ENCODE assay signal across 8 cellular contexts in genomic region chrX:71118032-71118984, GRCh38. TPM values are rescaled to one million over a fixed set of nuclear protein-coding genes. Genes with fewer than 3 reads are reported as not detected.
DNase-seq lines count a peak whose midpoint lies in the region; ATAC-seq and TF ChIP-seq lines count a peak whose summit lies in the region.

Gene MED12 (plus strand): TSS chrX:71118596. CDS start chrX:71118755, 159 bp downstream.

- H4K20me1 ChIP-seq in DOHH2 (ENCODE audit: control insufficient read depth, insufficient read depth, low read depth, low read length) (no peaks in the 10 kb centered on the region), Karpas-422 (ENCODE audit: insufficient read depth, low read depth, low read length) (no peaks in the 10 kb centered on the region)

- H3K79me2 ChIP-seq in DOHH2 (ENCODE audit: control insufficient read depth, low read length) (no peaks in the 10 kb centered on the region), Karpas-422 (ENCODE audit: low read length) (peaks cover 10% of the 10 kb centered on the region)

- no peaks in the 10 kb centered on the region for H3K27me3 Mint-ChIP-seq in nephron (ENCODE audit: low read depth)

- peak within 1 kb of the TSS; percentile 87 to 89 (median 88) for H3K4me3 Mint-ChIP-seq in nephron

- DNase-seq in Karpas-422 (peak; percentile 89), RWPE2 (ENCODE audit: low spot score) (peak; percentile 63), fibroblast of the aortic adventitia (ENCODE audit: low read depth) (peak; percentile 75)
- peak; percentile 93 for DNase-seq in activated effector memory CD4-positive, alpha-beta T cell treated with anti-CD3 and anti-CD28 coated beads, Interleukin-2, amount 50 U/mL, for 16 hours
- peak; percentile 86 for DNase-seq in stimulated activated naive CD8-positive, alpha-beta T cell treated with anti-CD3 and anti-CD28 coated beads, Interleukin-15, Interleukin-2, amounts not matched to agents 100 U/mL and 50 U/mL, for 24 hours

- H3K27ac Mint-ChIP-seq in nephron: peak within 1 kb of the TSS; percentile 66 to 91 (median 84)

- H3K9me3 Mint-ChIP-seq in nephron: peaks cover 2% of the 10 kb centered on the region

- peak within 1 kb of the TSS; percentile 81 for H3K4me3 ChIP-seq in DOHH2 (ENCODE audit: low read length)
- peak within 1 kb of the TSS; percentile 77 for H3K4me3 ChIP-seq in Karpas-422 (ENCODE audit: low read length)
- H3K4me3 ChIP-seq in RWPE2 (ENCODE audit: severe bottlenecking): peak within 1 kb of the TSS; percentile 62
- H3K4me3 ChIP-seq in fibroblast of the aortic adventitia (ENCODE audit: low read depth, low read length): peak within 1 kb of the TSS; percentile 72

- H3K4me1 Mint-ChIP-seq in nephron: no peaks in the 10 kb centered on the region

- H3K9me2 ChIP-seq in DOHH2 (replicated peaks; ENCODE audit: control insufficient read depth, low read length): no peaks in the 10 kb centered on the region
- H3K9me2 ChIP-seq in Karpas-422 (replicated peaks; ENCODE audit: insufficient read depth, low read length): no peaks in the 10 kb centered on the region

- H3K4me2 ChIP-seq in DOHH2 (ENCODE audit: low read length): peak within 1 kb of the TSS; percentile 77
- H3K4me2 ChIP-seq in Karpas-422 (ENCODE audit: low read depth, low read length, poor library complexity, severe bottlenecking): peak within 1 kb of the TSS; percentile 85

- no peaks in the 10 kb centered on the region for H3K27me3 ChIP-seq in DOHH2 (ENCODE audit: control insufficient read depth, low read length)
- H3K27me3 ChIP-seq in Karpas-422 (ENCODE audit: low read length): no peaks in the 10 kb centered on the region
- no peaks in the 10 kb centered on the region for H3K27me3 ChIP-seq in RWPE2 (ENCODE audit: insufficient read depth, poor library complexity, severe bottlenecking)

- ATAC-seq in GM21786 (IDR thresholded peaks at IDR 0.05; ENCODE audit: unreplicated experiment): peak; percentile 94
- peak; percentile 90 for ATAC-seq in RWPE2 (ENCODE audit: low read depth)
- peak; percentile 97 for ATAC-seq in stimulated activated naive CD8-positive, alpha-beta T cell treated with anti-CD3 and anti-CD28 coated beads, Interleukin-15, Interleukin-2, amounts not matched to agents 100 U/mL and 50 U/mL, for 24 hours

- H3K9ac ChIP-seq in Karpas-422 (ENCODE audit: low read length): peak within 1 kb of the TSS; percentile 92

- H3K9me3 ChIP-seq in DOHH2 (ENCODE audit: control insufficient read depth, insufficient read depth, low read length): no peaks in the 10 kb centered on the region
- no peaks in the 10 kb centered on the region for H3K9me3 ChIP-seq in Karpas-422 (ENCODE audit: low read length)
- H3K9me3 ChIP-seq in RWPE2 (ENCODE audit: severe bottlenecking): no peaks in the 10 kb centered on the region

- peaks cover 23% of the 10 kb centered on the region for H3K36me3 ChIP-seq in DOHH2 (ENCODE audit: control insufficient read depth, low read length)
- no peaks in the 10 kb centered on the region for H3K36me3 ChIP-seq in Karpas-422 (ENCODE audit: insufficient read depth, low read length)
- H3K36me3 ChIP-seq in RWPE2 (ENCODE audit: low read depth): 0 out of 2 replicates have a peak, but pooled peaks cover 5% of the 10 kb centered on the region

- peak within 1 kb of the TSS; percentile 44 for H3K27ac ChIP-seq in DOHH2 (ENCODE audit: low read depth, low read length)
- H3K27ac ChIP-seq in Karpas-422 (ENCODE audit: low read length): peak within 1 kb of the TSS; percentile 64
- H3K27ac ChIP-seq in RWPE2 (ENCODE audit: poor library complexity, severe bottlenecking): no peak within 1 kb of the TSS

- H3K4me1 ChIP-seq in DOHH2 (ENCODE audit: control insufficient read depth, low read length): peaks cover 11% of the 10 kb centered on the region
- H3K4me1 ChIP-seq in Karpas-422 (ENCODE audit: low read length): peaks cover 12% of the 10 kb centered on the region
- H3K4me1 ChIP-seq in RWPE2 (ENCODE audit: insufficient read depth, poor library complexity, severe bottlenecking): no peaks in the 10 kb centered on the region

- 0 out of 2 replicates have a peak within 1 kb of the TSS, but pooled peaks have one; percentile 81 for H2AFZ ChIP-seq in Karpas-422 (ENCODE audit: low read length)

- no peaks in the 10 kb centered on the region for H3F3A ChIP-seq in DOHH2 (ENCODE audit: control insufficient read depth, insufficient read depth)

- H3K36me3 Mint-ChIP-seq in nephron (ENCODE audit: low read depth): peaks cover 31% of the 10 kb centered on the region

- TF ChIP-seq CTCF in DOHH2 (IDR thresholded peaks at IDR 0.05; ENCODE audit: low read depth, low read length, poor library complexity, severe bottlenecking) (no peak), RWPE2 (IDR thresholded peaks at IDR 0.05; ENCODE audit: poor library complexity, severe bottlenecking) (no peak), fibroblast of the aortic adventitia (IDR thresholded peaks at IDR 0.05; ENCODE audit: insufficient read depth, low read length) (no peak), nephron (IDR thresholded peaks at IDR 0.05; ENCODE audit: unreplicated experiment in 3 of 3) (no peak)

RNA-seq across cellular contexts. Expression of gene MED12, which starts in this region (rescaled TPM):
- total RNA-seq in Karpas-422 (2014; rRNA removed; shearing (Covaris generic); ENCODE audit: low replicate concordance): 32.7 and 35.2 TPM in 2 replicates
- total RNA-seq in fibroblast of the aortic adventitia (ENCODE audit: low replicate concordance): 12.4 and 24.3 TPM in 2 replicates
